22 cellular contexts compared by ENCODE assay signal in genomic region chr19:50821622-50822021, GRCh38. TPM values are rescaled to one million over a fixed set of nuclear protein-coding genes. Genes with fewer than 3 reads are reported as not detected.
A peak's percentile ranks its signal among the peaks of the same experiment; 100 is the strongest.
DNase-seq lines count a peak whose midpoint lies in the region; ATAC-seq and TF ChIP-seq lines count a peak whose summit lies in the region.
"Had no signal": no experiment of that assay in that cellular context is flagged by ENCODE, and none has a peak within 500 bp of the region (broad histone marks: within the 10 kb centered on the region; RNA-seq: fewer than 3 reads in every experiment).

No MANE protein-coding gene starts in this region.

- ATAC-seq in body of pancreas = no peak
- ATAC-seq in GM18907 (IDR thresholded peaks at IDR 0.05; ENCODE audit: unreplicated experiment) = no peak

- H2BK120ac ChIP-seq in mesendoderm (ENCODE audit: low read depth, low read length) = no peak overlapping the region

- H3K4me1 ChIP-seq in body of pancreas = peaks cover 78% of the 10 kb centered on the region
- H3K4me1 ChIP-seq in mesendoderm (ENCODE audit: control insufficient read depth, low read depth, low read length) = peaks cover 2% of the 10 kb centered on the region
- peaks cover 3 to 58% (median 41%) of the 10 kb centered on the region in 4 donors for H3K4me1 ChIP-seq in transverse colon
- H3K4me1 ChIP-seq in adrenal gland (replicated peaks in 1 of 2) = peaks cover 0 to 11% of the 10 kb centered on the region in 2 donors

- H2BK5ac ChIP-seq in mesendoderm (ENCODE audit: low read length) = no peak overlapping the region

- no peaks in the 10 kb centered on the region for H3K9me3 ChIP-seq in body of pancreas
- no peaks in the 10 kb centered on the region for H3K9me3 ChIP-seq in transverse colon
- no peaks in the 10 kb centered on the region for H3K9me3 ChIP-seq in adrenal gland (replicated peaks in 1 of 3)
- H3K9me3 ChIP-seq: Peyer's patch had no signal

- no peak overlapping the region for H3K4me3 ChIP-seq in body of pancreas
- no peak overlapping the region for H3K4me3 ChIP-seq in mesendoderm (ENCODE audit: low read length)
- no peak overlapping the region for H3K4me3 ChIP-seq in transverse colon
- no peak overlapping the region for H3K4me3 ChIP-seq in adrenal gland

- H3K27ac ChIP-seq in C4-2B (peak overlapping the region; percentile 1; the same call in 1 of the 2 replicates), body of pancreas (peak overlapping the region; percentile 78 to 92 (median 83)), mesendoderm (ENCODE audit: low read depth, low read length) (no peak overlapping the region), transverse colon (peak overlapping the region; percentile 51 to 82 (median 79)), adrenal gland (no peak overlapping the region)

- H3K18ac ChIP-seq in mesendoderm (ENCODE audit: low read length) = no peak overlapping the region

- H3K9ac ChIP-seq in mesendoderm (ENCODE audit: low read length) = no peak overlapping the region

- H3K36me3 ChIP-seq in body of pancreas (replicated peaks in 1 of 2; ENCODE audit: insufficient read depth in 1 of 2, low read depth in 2 of 2) = no peaks in the 10 kb centered on the region
- H3K36me3 ChIP-seq in mesendoderm (ENCODE audit: control insufficient read depth, insufficient read depth, low read length) = no peaks in the 10 kb centered on the region
- H3K36me3 ChIP-seq in transverse colon = no peaks in the 10 kb centered on the region
- no peaks in the 10 kb centered on the region for H3K36me3 ChIP-seq in adrenal gland (replicated peaks in 1 of 2)
- H3K36me3 ChIP-seq: Peyer's patch had no signal

- in situ Hi-C loops in transverse colon (cut with MboI; ENCODE audit: low pct_ligation_motif_present in 1 of 4, low pct_unique_long_range_greater_than_20kb in 1 of 4, low sequenced_read_pairs in 3 of 4) = no loop called here
- in situ Hi-C loops in G401 (cut with HindIII; ENCODE audit: low sequenced_read_pairs) = no loop called here

- intact Hi-C loops in body of pancreas (cut with DNase I) = no loop called here
- intact Hi-C loops in transverse colon (cut with DNase I; ENCODE audit: low total_unique reads) = no loop called here
- intact Hi-C loops in adrenal gland (cut with DNase I) = no loop called here

- TF ChIP-seq CTCF in C4-2B (conservative IDR thresholded peaks at IDR 0.05) (no peak), body of pancreas (IDR thresholded peaks at IDR 0.05) (no peak), transverse colon (IDR thresholded peaks at IDR 0.05) (no peak), adrenal gland (IDR thresholded peaks at IDR 0.05) (no peak)

- H4K5ac ChIP-seq in mesendoderm (ENCODE audit: low read length) = no peak overlapping the region

- H3K4ac ChIP-seq in mesendoderm (ENCODE audit: low read depth, low read length) = no peak overlapping the region

- H3K4me2 ChIP-seq in mesendoderm (ENCODE audit: low read length) = no peak overlapping the region

- H3K23ac ChIP-seq in mesendoderm (ENCODE audit: low read length) = peak overlapping the region; percentile 9

- no peak for TF ChIP-seq EP300 in transverse colon (IDR thresholded peaks at IDR 0.05; ENCODE audit: low read depth)

- H3K56ac ChIP-seq in mesendoderm (ENCODE audit: low read length) = peak overlapping the region; percentile 15

- no peak overlapping the region for H2BK15ac ChIP-seq in mesendoderm (replicated peaks; ENCODE audit: low read depth)

- no peaks in the 10 kb centered on the region for H3K27me3 ChIP-seq in body of pancreas
- peaks cover 6% of the 10 kb centered on the region for H3K27me3 ChIP-seq in mesendoderm (ENCODE audit: insufficient read depth, low read length, poor library complexity)
- peaks cover 62% of the 10 kb centered on the region for H3K27me3 ChIP-seq in transverse colon
- H3K27me3 ChIP-seq in adrenal gland = peaks cover 31% of the 10 kb centered on the region
- H3K27me3 ChIP-seq: Peyer's patch had no signal

- no peaks in the 10 kb centered on the region for H3K79me1 ChIP-seq in mesendoderm (ENCODE audit: low read length)

- TF ChIP-seq POLR2A in body of pancreas (IDR thresholded peaks at IDR 0.05) (peak in 1 of 3 donors; percentile 9), transverse colon (IDR thresholded peaks at IDR 0.05) (no peak), adrenal gland (IDR thresholded peaks at IDR 0.05) (no peak)

- H3K79me2 ChIP-seq in mesendoderm (ENCODE audit: control insufficient read depth, insufficient read depth, low read length) = no peaks in the 10 kb centered on the region

- no peak overlapping the region for H2AK5ac ChIP-seq in mesendoderm (ENCODE audit: low read length)

- no peak overlapping the region for H4K8ac ChIP-seq in mesendoderm (ENCODE audit: low read depth, low read length)

- DNase-seq in body of pancreas (peak; percentile 33 to 62 (median 42)), mesendoderm (no peak), transverse colon (no peak), G401 (ENCODE audit: low spot score) (no peak), adrenal gland (no peak)
- DNase-seq: COR-L47; MM.1S; NCI-H1092; NCI-H1436 treated with DMSO at 0.1 percent for 48 hours; NCI-H2081; NCI-H748 treated with DMSO at 0.1 percent for 48 hours; NK-92 treated with Interleukin-12 subunit alpha and Interleukin-12 subunit beta, amount 100 ng/mL, for 24 hours had no signal

- WGBS in body of pancreas, 2 donors = 22 to 56% methylated on average over 2 to 8 of the region's 8 CpGs
- WGBS in mesendoderm (ENCODE audit: extremely low coverage, insufficient coverage, low lambda C conversion rate) = no CpG with 5 or more reads among the region's 8 CpGs
- WGBS in transverse colon (ENCODE audit: low coverage in 1 of 2), 2 donors = 66% methylated on average over 8 of the region's 8 CpGs; no CpG with 5 or more reads in 1 of the 2 donors
- 56 to 75% (median 72%) methylated on average over 7 to 8 of the region's 8 CpGs for WGBS in adrenal gland, 4 donors

RNA-seq across cellular contexts. Expression of gene KLK1, which starts 2.0 kb away (rescaled TPM):
- total RNA-seq in body of pancreas (100 to 1,000 TPM; 937 to 947 TPM), transverse colon (100 to 1,000 TPM in 1 of 4 donors, 10 to 100 TPM in 3; 17.0 to 150 (median 35.4) TPM), adrenal gland (1 to 10 TPM in 6 of 8 donors, not detected in 2; 1.4 to 8.6 (median 2.4) TPM)
- 2.8 TPM for polyA plus RNA-seq in mesendoderm (2013, experiment 1 of 2)
- 2.8 TPM for polyA plus RNA-seq in mesendoderm (2013, experiment 2 of 2)
- not detected in 2 replicates for total RNA-seq in G401 (2014; rRNA removed; shearing (Covaris generic))
- polyA plus RNA-seq in adrenal gland = 10 to 100 TPM in 2 of 3 donors, 1 to 10 TPM in 1; 1.1 to 26.5 (median 11.2) TPM
- total RNA-seq: A673, H7, LHCN-M2, SK-MEL-5 had no signal

RNA-seq across cellular contexts. Expression of gene KLK15, which starts 11.8 kb away (rescaled TPM):
- total RNA-seq in body of pancreas (not detected), transverse colon (1 to 10 TPM in 2 of 4 donors, not detected in 2; 1.3 to 3.8 TPM), adrenal gland (1 to 10 TPM in 4 of 8 donors, under 1 TPM in 2, not detected in 2; 0.32 to 5.1 (median 1.3) TPM)
- polyA plus RNA-seq in mesendoderm (2013, experiment 1 of 2) = not detected
- not detected for polyA plus RNA-seq in mesendoderm (2013, experiment 2 of 2)
- not detected in 2 replicates for total RNA-seq in G401 (2014; rRNA removed; shearing (Covaris generic))
- polyA plus RNA-seq in adrenal gland = 1 to 10 TPM in 1 of 3 donors, under 1 TPM in 2; 0.15 to 1.7 (median 0.34) TPM
- total RNA-seq: A673, H7, LHCN-M2, NCI-H460, Peyer's patch, Right ventricle myocardium inferior, SK-MEL-5 had no signal
- polyA plus RNA-seq: CD14-positive monocyte had no signal

RNA-seq across cellular contexts. Expression of gene ACP4, which starts 31.4 kb away (rescaled TPM):
- not detected for total RNA-seq in body of pancreas
- polyA plus RNA-seq in mesendoderm (2013, experiment 1 of 2) = not detected
- not detected for polyA plus RNA-seq in mesendoderm (2013, experiment 2 of 2)
- not detected for total RNA-seq in transverse colon
- total RNA-seq in G401 (2014; rRNA removed; shearing (Covaris generic)) = not detected in 2 replicates
- not detected for total RNA-seq in adrenal gland
- not detected for polyA plus RNA-seq in adrenal gland
- total RNA-seq: A673, H7, LHCN-M2, NCI-H460, Peyer's patch, Right ventricle myocardium inferior, SK-MEL-5 had no signal
- polyA plus RNA-seq: CD14-positive monocyte had no signal

RNA-seq across cellular contexts. Expression of gene KLK3, which starts 33.1 kb away (rescaled TPM):
- total RNA-seq in body of pancreas (not detected), transverse colon (10 to 100 TPM in 1 of 4 donors, 1 to 10 TPM in 3; 2.9 to 66.9 (median 4.9) TPM), adrenal gland (1 to 10 TPM in 2 of 8 donors, under 1 TPM in 2, not detected in 4; 0.31 to 4.8 (median 2.5) TPM)
- polyA plus RNA-seq in mesendoderm (2013, experiment 1 of 2) = not detected
- not detected for polyA plus RNA-seq in mesendoderm (2013, experiment 2 of 2)
- total RNA-seq in G401 (2014; rRNA removed; shearing (Covaris generic)) = not detected in 2 replicates
- 10 to 100 TPM in 1 of 3 donors, 1 to 10 TPM in 1, under 1 TPM in 1; 0.35 to 26.0 (median 1.3) TPM for polyA plus RNA-seq in adrenal gland
- total RNA-seq: A673, H7, LHCN-M2, NCI-H460, Right ventricle myocardium inferior, SK-MEL-5 had no signal
- polyA plus RNA-seq: CD14-positive monocyte had no signal

RNA-seq across cellular contexts. Expression of gene GPR32, which starts 51.4 kb away (rescaled TPM):
- not detected for total RNA-seq in body of pancreas
- not detected for polyA plus RNA-seq in mesendoderm (2013, experiment 1 of 2)
- polyA plus RNA-seq in mesendoderm (2013, experiment 2 of 2) = not detected
- not detected for total RNA-seq in transverse colon
- total RNA-seq in G401 (2014; rRNA removed; shearing (Covaris generic)) = not detected in 2 replicates
- not detected for total RNA-seq in adrenal gland
- polyA plus RNA-seq in adrenal gland = not detected
- total RNA-seq: A673, H7, LHCN-M2, NCI-H460, Peyer's patch, Right ventricle myocardium inferior, SK-MEL-5 had no signal
- polyA plus RNA-seq: CD14-positive monocyte had no signal

Comparison
In these comparisons a context has a peak if more than half of its experiments do, and no peak if none do; other contexts are left out.
1. H3K27ac ChIP-seq: peak in C4-2B (single experiment), body of pancreas (4 of 4) and transverse colon (4 of 4); none in mesendoderm (single experiment) and adrenal gland (0 of 5).
2. DNase-seq: peak in body of pancreas (4 of 4); none in mesendoderm (single experiment), transverse colon (single experiment), G401 (single experiment) and adrenal gland (0 of 7).
3. RNA of gene KLK1, which starts 2.0 kb away (total RNA-seq): 937 to 947 TPM in body of pancreas; 17.0 to 150 TPM in transverse colon, 1.4 to 8.6 TPM in adrenal gland and not detected in G401; every median in the first group is over 4 times any median in the second.